ENCODE assay signal across 8 cellular contexts in the genomic region with DNA sequence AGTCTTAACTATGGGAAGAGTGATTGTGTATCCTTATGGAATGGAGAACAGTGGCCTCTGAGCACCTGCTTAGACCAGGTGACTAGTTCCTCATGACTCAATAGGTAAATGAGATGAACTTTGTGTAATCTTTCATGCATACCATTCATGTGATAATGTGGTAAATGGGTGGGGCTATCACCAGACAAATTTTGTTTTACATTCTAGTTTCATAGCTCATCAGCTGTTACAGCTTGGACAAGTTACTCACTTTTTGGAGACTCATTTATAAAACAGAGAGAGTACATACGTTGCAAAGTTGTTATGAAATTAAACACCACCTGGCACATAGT.
DNase-seq lines count a peak whose midpoint lies in the region; ATAC-seq and TF ChIP-seq lines count a peak whose summit lies in the region.
"Had no signal": no experiment of that assay in that cellular context is flagged by ENCODE, and none has a peak within 500 bp of the region (broad histone marks: within the 10 kb centered on the region; RNA-seq: fewer than 3 reads in every experiment).

No MANE protein-coding gene starts in this region.

- intact Hi-C loops in naive thymus-derived CD4-positive, alpha-beta T cell (cut with micrococcal nuclease), result no loop called here
- intact Hi-C loops in posterior cingulate gyrus (cut with DNase I), result loop anchor here (10.0 kb wide), 1 partner anchor 78 kb away; no protein-coding TSS in a partner anchor

- H3K4me3 Mint-ChIP-seq in naive thymus-derived CD4-positive, alpha-beta T cell, result no peak overlapping the region
- H3K4me3 Mint-ChIP-seq: activated naive CD8-positive, alpha-beta T cell treated with anti-CD3 and anti-CD28 coated beads, Interleukin-2, amount 10 ng/mL, durations not matched to agents 7 days and 5 days had no signal

- H3K9me3 Mint-ChIP-seq in naive thymus-derived CD4-positive, alpha-beta T cell, result peaks cover 0 to 8% (median 0%) of the 10 kb centered on the region in 11 donors

- CTCF ChIA-PET in naive thymus-derived CD4-positive, alpha-beta T cell (lab: Charles Lee), result no interaction called here

- no peaks in the 10 kb centered on the region for H3K36me3 ChIP-seq in naive thymus-derived CD4-positive, alpha-beta T cell (ENCODE audit: control insufficient read depth in 2 of 3, insufficient read depth in 3 of 3, low read length in 3 of 3)
- no peaks in the 10 kb centered on the region for H3K36me3 ChIP-seq in right atrium auricular region

- H3K27ac ChIP-seq in naive thymus-derived CD4-positive, alpha-beta T cell (ENCODE audit: low read depth, low read length), result no peak overlapping the region
- H3K27ac ChIP-seq in right atrium auricular region, result no peak overlapping the region

- H3K4me1 Mint-ChIP-seq in naive thymus-derived CD4-positive, alpha-beta T cell, result peaks cover 4 to 23% (median 13%) of the 10 kb centered on the region in 7 donors

- H3K36me3 Mint-ChIP-seq in naive thymus-derived CD4-positive, alpha-beta T cell, result peaks cover 0 to 7% (median 4%) of the 10 kb centered on the region in 5 donors

- H3K27me3 ChIP-seq in naive thymus-derived CD4-positive, alpha-beta T cell (ENCODE audit: control insufficient read depth in 2 of 2, insufficient read depth in 2 of 2, low read length in 2 of 2), result no peaks in the 10 kb centered on the region
- H3K27me3 ChIP-seq in right atrium auricular region, result no peaks in the 10 kb centered on the region

- ATAC-seq in GM18867 (IDR thresholded peaks at IDR 0.05; ENCODE audit: unreplicated experiment), result peak; percentile 54
- peak; percentile 20 for ATAC-seq in naive thymus-derived CD4-positive, alpha-beta T cell

- POLR2A ChIA-PET in naive thymus-derived CD4-positive, alpha-beta T cell (lab: Charles Lee), result no interaction called here

- no peaks in the 10 kb centered on the region for H3K4me1 ChIP-seq in naive thymus-derived CD4-positive, alpha-beta T cell (ENCODE audit: control insufficient read depth in 2 of 2, insufficient read depth in 2 of 2, low read length in 2 of 2)
- peaks cover 0 to 10% of the 10 kb centered on the region in 2 donors for H3K4me1 ChIP-seq in right atrium auricular region

- DNase-seq in HCEC 1CT, result peak; percentile 76
- peak; percentile 19 for DNase-seq in LoVo (ENCODE audit: low spot score)
- no peak for DNase-seq in naive thymus-derived CD4-positive, alpha-beta T cell
- no peak for DNase-seq in right atrium auricular region (ENCODE audit: low spot score)
- no peak for DNase-seq in NCI-H345 (lab: John Stamatoyannopoulos, UW)
- no peak for DNase-seq in posterior cingulate gyrus
- DNase-seq: activated naive CD8-positive, alpha-beta T cell treated with anti-CD3 and anti-CD28 coated beads, Interleukin-2, amount 10 ng/mL, durations not matched to agents 7 days and 5 days had no signal

- H3K4me3 ChIP-seq in naive thymus-derived CD4-positive, alpha-beta T cell (ENCODE audit: low read length), result no peak overlapping the region
- no peak overlapping the region for H3K4me3 ChIP-seq in right atrium auricular region

- H3K9me3 ChIP-seq in naive thymus-derived CD4-positive, alpha-beta T cell (ENCODE audit: control insufficient read depth in 2 of 3, low read length in 3 of 3), result no peaks in the 10 kb centered on the region
- H3K9me3 ChIP-seq in right atrium auricular region, result no peaks in the 10 kb centered on the region

- peak overlapping the region in 1 of 9 donors; percentile 12 for H3K27ac Mint-ChIP-seq in naive thymus-derived CD4-positive, alpha-beta T cell
- H3K27ac Mint-ChIP-seq: activated naive CD8-positive, alpha-beta T cell treated with anti-CD3 and anti-CD28 coated beads, Interleukin-2, amount 10 ng/mL, durations not matched to agents 7 days and 5 days had no signal

- H3K27me3 Mint-ChIP-seq in naive thymus-derived CD4-positive, alpha-beta T cell, result no peaks in the 10 kb centered on the region
- H3K27me3 Mint-ChIP-seq: activated naive CD8-positive, alpha-beta T cell treated with anti-CD3 and anti-CD28 coated beads, Interleukin-2, amount 10 ng/mL, durations not matched to agents 7 days and 5 days had no signal

- no peak for TF ChIP-seq CTCF in right atrium auricular region (IDR thresholded peaks at IDR 0.05)

Comparison
In these comparisons a context has a peak if more than half of its experiments do, and no peak if none do; other contexts are left out.
1. DNase-seq: peak in HCEC 1CT (single experiment) and LoVo (single experiment); none in naive thymus-derived CD4-positive, alpha-beta T cell (0 of 9), right atrium auricular region (single experiment), NCI-H345 (single experiment) and posterior cingulate gyrus (0 of 10).